Comparison of ENCODE assay signal across 22 cellular contexts in genomic region chr3:128084675-128085021, GRCh38. TPM values are rescaled to one million over a fixed set of nuclear protein-coding genes. Genes with fewer than 3 reads are reported as not detected.
DNase-seq lines count a peak whose midpoint lies in the region; ATAC-seq, FAIRE-seq and TF ChIP-seq lines count a peak whose summit lies in the region.
"Had no signal": no experiment of that assay in that cellular context is flagged by ENCODE, and none has a peak within 500 bp of the region (broad histone marks: within the 10 kb centered on the region; RNA-seq: fewer than 3 reads in every experiment).

No MANE protein-coding gene starts in this region.

- H3K27ac ChIP-seq in A549 (peak overlapping the region; percentile 1 to 66; a peak in 4 of 6 replicates), PC-3 (ENCODE audit: low read length) (no peak overlapping the region), pancreas (peak overlapping the region; percentile 23 to 51 (median 38)), brain microvascular endothelial cell (no peak overlapping the region)
- H3K27ac ChIP-seq: psoas muscle, thyroid gland had no signal

- peak overlapping the region; percentile 5 for H3K27ac Mint-ChIP-seq in glutamatergic neuron (ENCODE audit: unreplicated experiment)
- H3K27ac Mint-ChIP-seq in naive thymus-derived CD8-positive, alpha-beta T cell, result no peak overlapping the region
- H3K27ac Mint-ChIP-seq: GM23338; immature natural killer cell; naive thymus-derived CD4-positive, alpha-beta T cell had no signal

- 0 out of 3 replicates have a peak overlapping the region, but pooled peaks have one; percentile 8 for H3K4me2 ChIP-seq in A549
- H3K4me2 ChIP-seq in PC-3 (ENCODE audit: low read length), result no peak overlapping the region
- H3K4me2 ChIP-seq: GM23338 had no signal

- H3K36me3 ChIP-seq in PC-3 (ENCODE audit: low read depth, low read length) (peaks cover 8% of the 10 kb centered on the region; the same call in 1 of the 2 replicates), pancreas (no peaks in the 10 kb centered on the region), brain microvascular endothelial cell (replicated peaks) (peaks cover 2% of the 10 kb centered on the region)

- H3K27me3 Mint-ChIP-seq in glutamatergic neuron (ENCODE audit: unreplicated experiment), result peaks cover 3% of the 10 kb centered on the region
- no peaks in the 10 kb centered on the region for H3K27me3 Mint-ChIP-seq in naive thymus-derived CD8-positive, alpha-beta T cell
- H3K27me3 Mint-ChIP-seq: naive thymus-derived CD4-positive, alpha-beta T cell had no signal

- peaks cover 55% of the 10 kb centered on the region for H3K4me1 ChIP-seq in A549
- H3K4me1 ChIP-seq in PC-3 (ENCODE audit: insufficient read depth, low read length), result peaks cover 13% of the 10 kb centered on the region
- peaks cover 38 to 40% (median 38%) of the 10 kb centered on the region in 3 donors for H3K4me1 ChIP-seq in pancreas

- no peak for FAIRE-seq in A549 (lab: Jason Lieb, UNC)
- FAIRE-seq in pancreas (lab: Jason Lieb, UNC), result no peak

- intact Hi-C loops in PC-3 (cut with micrococcal nuclease), result no loop called here
- intact Hi-C loops in pancreas (cut with DNase I), result no loop called here
- intact Hi-C loops in posterior vena cava (cut with DNase I), result no loop called here

- H3K36me3 Mint-ChIP-seq in glutamatergic neuron (ENCODE audit: unreplicated experiment), result no peaks in the 10 kb centered on the region
- peaks cover 16 to 87% (median 71%) of the 10 kb centered on the region in 3 donors for H3K36me3 Mint-ChIP-seq in naive thymus-derived CD8-positive, alpha-beta T cell

- H3K4me1 Mint-ChIP-seq in glutamatergic neuron (ENCODE audit: low read depth, unreplicated experiment), result peaks cover 2% of the 10 kb centered on the region
- no peaks in the 10 kb centered on the region for H3K4me1 Mint-ChIP-seq in naive thymus-derived CD8-positive, alpha-beta T cell
- H3K4me1 Mint-ChIP-seq: GM23338, immature natural killer cell had no signal

- no peaks in the 10 kb centered on the region for H3K9me2 ChIP-seq in PC-3 (replicated peaks; ENCODE audit: low read length)

- POLR2A ChIA-PET in A549 (lab: Yijun Ruan, JAX), result no interaction called here
- POLR2A ChIA-PET in PC-3 (lab: Charles Lee; ENCODE audit: unreplicated experiment), result no interaction called here
- POLR2A ChIA-PET in naive thymus-derived CD8-positive, alpha-beta T cell (lab: Charles Lee), result no interaction called here

- no peaks in the 10 kb centered on the region for H3K9me3 ChIP-seq in A549
- H3K9me3 ChIP-seq in PC-3 (ENCODE audit: low read length), result no peaks in the 10 kb centered on the region
- H3K9me3 ChIP-seq in pancreas, result no peaks in the 10 kb centered on the region
- H3K9me3 ChIP-seq: Caco-2, psoas muscle, thyroid gland had no signal

- TF ChIP-seq CTCF in A549 (IDR thresholded peaks at IDR 0.05) (no peak), PC-3 (conservative IDR thresholded peaks at IDR 0.05; ENCODE audit: low read depth, low read length) (no peak), glutamatergic neuron (IDR thresholded peaks at IDR 0.05; ENCODE audit: partially characterized antibody, unreplicated experiment) (no peak), pancreas (IDR thresholded peaks at IDR 0.05) (no peak), brain microvascular endothelial cell (IDR thresholded peaks at IDR 0.05; ENCODE audit: low read depth, low read length, missing control alignments) (no peak)

- no peak for TF ChIP-seq RAD21 in A549 (conservative IDR thresholded peaks at IDR 0.05 in 1 of 2, IDR thresholded peaks at IDR 0.05 in 1 of 2)

- H3K27me3 ChIP-seq in PC-3 (ENCODE audit: low read length) (no peaks in the 10 kb centered on the region), pancreas (no peaks in the 10 kb centered on the region), brain microvascular endothelial cell (replicated peaks) (no peaks in the 10 kb centered on the region)
- H3K27me3 ChIP-seq: thyroid gland had no signal

- WGBS in A549 (ENCODE audit: missing lambda C conversion rate), result 40% methylated on average over 5 of the region's 6 CpGs
- 33 to 40% methylated on average over 6 of the region's 6 CpGs for WGBS in pancreas, 2 donors

- TF ChIP-seq EP300 in A549 (IDR thresholded peaks at IDR 0.05), result no peak

- no peak overlapping the region for H3K4me3 Mint-ChIP-seq in glutamatergic neuron (ENCODE audit: unreplicated experiment)
- H3K4me3 Mint-ChIP-seq in naive thymus-derived CD8-positive, alpha-beta T cell, result no peak overlapping the region
- H3K4me3 Mint-ChIP-seq: GM23338; immature natural killer cell; naive thymus-derived CD4-positive, alpha-beta T cell had no signal

- no peak overlapping the region for H2AFZ ChIP-seq in PC-3 (ENCODE audit: low read length)
- H2AFZ ChIP-seq: GM23338 had no signal

- DNase-seq in A549 (ENCODE audit: low read depth in 1 of 2, low spot score in 1 of 2) (no peak), PC-3 (no peak), glutamatergic neuron (no peak), pancreas (peak in 1 of 6 donors; percentile 13), posterior vena cava (ENCODE audit: low spot score) (no peak), brain microvascular endothelial cell (no peak)
- DNase-seq in naive thymus-derived CD8-positive, alpha-beta T cell, result no peak
- DNase-seq: activated CD4-positive, alpha-beta T cell treated with anti-CD3 and anti-CD28 coated beads, Interleukin-2, amount 50 U/mL, for 48 hours; activated naive CD4-positive, alpha-beta T cell treated with Interleukin-2 at 50 U/mL for 16 hours; cortex of kidney; EL; immature natural killer cell; MM.1S; naive thymus-derived CD4-positive, alpha-beta T cell; NCI-H187 treated with DMSO at 0.1 percent for 48 hours; psoas muscle; stimulated activated CD4-positive, alpha-beta T cell treated with anti-CD3 and anti-CD28 coated beads, Interleukin-12 subunit alpha, Interleukin-12 subunit beta, amount 100 ng/mL, for 4 hours; thyroid gland had no signal

- in situ Hi-C loops in brain microvascular endothelial cell (cut with HindIII; ENCODE audit: low pct_ligation_motif_present, low sequenced_read_pairs), result no loop called here

- H4K20me1 ChIP-seq in PC-3 (ENCODE audit: low read length), result no peaks in the 10 kb centered on the region

- no TSS peak for BruUV-seq in PC-3 (replicated peaks; lab: Mats Ljungman, UMichigan)

- H3K9me3 Mint-ChIP-seq in glutamatergic neuron (ENCODE audit: unreplicated experiment), result peaks cover 6% of the 10 kb centered on the region
- H3K9me3 Mint-ChIP-seq in naive thymus-derived CD8-positive, alpha-beta T cell, result no peaks in the 10 kb centered on the region
- H3K9me3 Mint-ChIP-seq: GM23338; immature natural killer cell; naive thymus-derived CD4-positive, alpha-beta T cell had no signal

- no peak for TF ChIP-seq POLR2A in A549 (IDR thresholded peaks at IDR 0.05; ENCODE audit: low read length)

- H3F3A ChIP-seq in PC-3 (ENCODE audit: low read length, unreplicated experiment), result no peaks in the 10 kb centered on the region

- no peak overlapping the region for H3K9ac ChIP-seq in PC-3 (ENCODE audit: low read length)

- ATAC-seq in A549 (no peak), PC-3 (peak; percentile 59), pancreas (peak in 2 of 4 donors; percentile 5 to 10), SK-N-SH treated with all-trans-retinoic acid at 6 μM for 48 hours (no peak)
- no peak for ATAC-seq in naive thymus-derived CD8-positive, alpha-beta T cell
- ATAC-seq: GM23338; naive thymus-derived CD4-positive, alpha-beta T cell had no signal

- H3K4me3 ChIP-seq in A549 (no peak overlapping the region), PC-3 (ENCODE audit: low read length) (no peak overlapping the region), pancreas (no peak overlapping the region), brain microvascular endothelial cell (ENCODE audit: low read depth, low read length) (no peak overlapping the region)
- H3K4me3 ChIP-seq: GM23338, lung, psoas muscle, thyroid gland had no signal

- CTCF ChIA-PET in A549 (lab: Yijun Ruan, JAX), result interaction anchor here (0.5 to 4.7 kb wide), 5 partner anchors 9 to 475 kb away, joined by 3 to 23 read pairs (median 3); no protein-coding TSS in a partner anchor
- CTCF ChIA-PET in PC-3 (lab: Charles Lee), result no interaction called here

- H3K79me2 ChIP-seq in PC-3 (ENCODE audit: low read length), result no peaks in the 10 kb centered on the region

TF ChIP-seq in A549, 52 proteins besides CTCF, POLR2A, EP300 and RAD21:
- TF ChIP-seq NFE2L2 (conservative IDR thresholded peaks at IDR 0.05; ENCODE audit: low read length), result no peak

TF ChIP-seq in SK-N-SH treated with all-trans-retinoic acid at 6 μM for 48 hours, 23 proteins besides CTCF, POLR2A, EP300 and RAD21 (continues in another document):
- no peak for TF ChIP-seq OSR1 (CRISPR knock-in tag; IDR thresholded peaks at IDR 0.05)

RNA-seq across cellular contexts. Expression of gene SEC61A1, which starts 32.4 kb away (rescaled TPM):
- polyA plus RNA-seq in A549 (2011; rRNA removed) (172 and 180 TPM in 2 replicates), A549 (2017; fragmentation: RNase III; extraction: RNeasy Plus Mini Kit Qiagen cat#74134 plus additional on column Dnase treatment) (93.5 to 96.4 TPM (median 96.2 TPM) in 3 replicates), pancreas (100 to 1,000 TPM; 193 to 214 TPM)
- 56.5 and 74.7 TPM in 2 replicates for polyA plus RNA-seq in A549 (2012; cell fraction: cytosol; rRNA removed)
- polyA plus RNA-seq in A549 (2012; cell fraction: nucleus; rRNA removed), result 124 and 128 TPM in 2 replicates
- polyA minus RNA-seq in A549 (2011; rRNA and poly(A)+ RNA removed), result 224 and 251 TPM in 2 replicates
- total RNA-seq in PC-3 (2014; rRNA removed) (182 and 184 TPM in 2 replicates), glutamatergic neuron (ENCODE audit: unreplicated experiment) (201 TPM), pancreas (100 to 1,000 TPM; 197 to 245 (median 222) TPM), posterior vena cava (100 to 1,000 TPM; 188 to 199 TPM)
- total RNA-seq in naive thymus-derived CD8-positive, alpha-beta T cell, result 10 to 100 TPM; 92.5 to 97.9 TPM
- 100 to 1,000 TPM in 2 of 3 donors, 10 to 100 TPM in 1; 84.7 to 107 (median 106) TPM for polyA plus RNA-seq in naive thymus-derived CD8-positive, alpha-beta T cell

RNA-seq across cellular contexts. Expression of gene RUVBL1, which starts 39.0 kb away (rescaled TPM):
- polyA plus RNA-seq in A549 (2011; rRNA removed) (117 and 144 TPM in 2 replicates), A549 (2017; fragmentation: RNase III; extraction: RNeasy Plus Mini Kit Qiagen cat#74134 plus additional on column Dnase treatment) (105 to 117 TPM (median 105 TPM) in 3 replicates), pancreas (10 to 100 TPM in 1 of 2 donors, 1 to 10 TPM in 1; 7.6 to 12.6 TPM)
- 143 and 167 TPM in 2 replicates for polyA plus RNA-seq in A549 (2012; cell fraction: cytosol; rRNA removed)
- 81.4 and 82.4 TPM in 2 replicates for polyA plus RNA-seq in A549 (2012; cell fraction: nucleus; rRNA removed)
- polyA minus RNA-seq in A549 (2011; rRNA and poly(A)+ RNA removed), result 95.8 and 106 TPM in 2 replicates
- total RNA-seq in PC-3 (2014; rRNA removed) (94.9 and 114 TPM in 2 replicates), glutamatergic neuron (ENCODE audit: unreplicated experiment) (33.1 TPM), pancreas (10 to 100 TPM in 3 of 6 donors, 1 to 10 TPM in 3; 3.7 to 13.3 (median 10.0) TPM), posterior vena cava (10 to 100 TPM; 18.4 to 19.0 TPM)
- 10 to 100 TPM; 26.2 to 27.9 TPM for total RNA-seq in naive thymus-derived CD8-positive, alpha-beta T cell
- polyA plus RNA-seq in naive thymus-derived CD8-positive, alpha-beta T cell, result 10 to 100 TPM; 49.5 to 66.6 (median 65.2) TPM

Comparison
In these comparisons a context has a peak if more than half of its experiments do, and no peak if none do; other contexts are left out.
1. H3K27ac ChIP-seq: peak in A549 (2 of 2) and pancreas (4 of 4); none in PC-3 (single experiment) and brain microvascular endothelial cell (single experiment).